ENCODE assay signal across 17 cellular contexts in genomic region chr1:90325165-90325564, GRCh38.
"Had no signal": no experiment of that assay in that cellular context is flagged by ENCODE, and none has a peak within 500 bp of the region (broad histone marks: within the 10 kb centered on the region; RNA-seq: fewer than 3 reads in every experiment).

No MANE protein-coding gene starts in this region.

- H3K36me3 Mint-ChIP-seq: activated naive CD8-positive, alpha-beta T cell; natural killer cell; stimulated activated memory B cell treated with anti-CD40 and anti-IgM and Interleukin-4, amounts not matched to agents 10 μg/mL and 1 μg/mL and 100 μg/mL, for 72 hours; type B pancreatic cell; WTC11 had no signal

- H3K27ac ChIP-seq: esophagus squamous epithelium, heart right ventricle, pancreas, testis had no signal

- H3K27me3 ChIP-seq: pancreas, testis had no signal

- H3K4me1 ChIP-seq: esophagus squamous epithelium, pancreas, testis had no signal

- H3K4me3 ChIP-seq: esophagus squamous epithelium, heart right ventricle, pancreas, smooth muscle cell, testis had no signal

- H3K9me3 ChIP-seq: esophagus squamous epithelium, heart right ventricle, pancreas, testis had no signal

- H3K4me3 Mint-ChIP-seq: activated CD4-positive, alpha-beta T cell treated with anti-CD3 and anti-CD28 coated beads for 36 hours; activated naive CD8-positive, alpha-beta T cell; effector memory CD8-positive, alpha-beta T cell; natural killer cell; stimulated activated memory B cell treated with anti-CD40 and anti-IgM and Interleukin-4, amounts not matched to agents 10 μg/mL and 1 μg/mL and 100 μg/mL, for 72 hours; type B pancreatic cell; WTC11 had no signal

- DNase-seq: activated CD4-positive, alpha-beta T cell treated with anti-CD3 and anti-CD28 coated beads for 36 hours; activated CD4-positive, alpha-beta T cell treated with anti-CD3 and anti-CD28 coated beads, Interleukin-2, amount 50 U/mL, for 48 hours; activated gamma-delta T cell; effector memory CD8-positive, alpha-beta T cell; esophagus squamous epithelium; heart right ventricle; mesendoderm; natural killer cell; pancreas; stimulated activated CD4-positive, alpha-beta T cell treated with anti-CD3 and anti-CD28 coated beads, Interleukin-4, amount 100 ng/mL, for 4 hours; testis had no signal

- H3K9me3 Mint-ChIP-seq: stimulated activated memory B cell treated with anti-CD40 and anti-IgM and Interleukin-4, amounts not matched to agents 10 μg/mL and 1 μg/mL and 100 μg/mL, for 72 hours had no signal

- H3K4me1 Mint-ChIP-seq: activated CD4-positive, alpha-beta T cell treated with anti-CD3 and anti-CD28 coated beads for 36 hours; stimulated activated memory B cell treated with anti-CD40 and anti-IgM and Interleukin-4, amounts not matched to agents 10 μg/mL and 1 μg/mL and 100 μg/mL, for 72 hours had no signal

- ATAC-seq: activated CD4-positive, alpha-beta T cell treated with anti-CD3 and anti-CD28 coated beads for 36 hours; effector memory CD8-positive, alpha-beta T cell; heart right ventricle; natural killer cell; sciatic nerve; stimulated activated memory B cell treated with anti-CD40 and anti-IgM and Interleukin-4, amounts not matched to agents 10 μg/mL and 1 μg/mL and 100 μg/mL, for 72 hours; WTC11 had no signal

- H3K36me3 ChIP-seq: esophagus squamous epithelium, heart right ventricle, pancreas had no signal

- H3K27ac Mint-ChIP-seq: activated CD4-positive, alpha-beta T cell treated with anti-CD3 and anti-CD28 coated beads for 36 hours; activated naive CD8-positive, alpha-beta T cell; effector memory CD8-positive, alpha-beta T cell; natural killer cell; stimulated activated memory B cell treated with anti-CD40 and anti-IgM and Interleukin-4, amounts not matched to agents 10 μg/mL and 1 μg/mL and 100 μg/mL, for 72 hours; type B pancreatic cell; WTC11 had no signal
